In the genomic region with DNA sequence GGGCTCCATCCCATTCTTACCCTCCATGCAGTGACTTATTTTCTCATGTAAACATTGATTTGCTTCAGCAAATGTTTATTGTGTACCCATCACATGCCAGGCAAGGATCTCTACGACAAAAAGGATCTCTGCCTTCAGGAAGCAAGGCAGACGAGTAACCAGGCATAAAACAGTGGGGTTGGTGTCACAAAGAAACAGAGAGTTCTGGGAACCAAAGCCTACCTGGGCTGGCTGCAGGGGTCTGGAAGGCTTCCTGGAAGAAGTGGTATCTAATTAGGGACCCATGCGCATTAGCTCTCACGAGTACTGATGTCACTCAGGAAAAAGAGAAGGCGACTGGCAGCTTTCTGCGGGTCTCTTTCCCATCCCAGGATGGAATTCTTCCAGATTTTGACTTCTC, we compare ENCODE assay signal across 1 cellular context.
A peak's percentile ranks its signal among the peaks of the same experiment; 100 is the strongest.
TF ChIP-seq lines count a peak whose summit lies in the region.

No MANE protein-coding gene starts in this region.

TF ChIP-seq in WTC11, 78 proteins besides CTCF, POLR2A, EP300 and RAD21 (continued from another document):
- TF ChIP-seq PRDM15 (CRISPR knock-in tag; IDR thresholded peaks at IDR 0.05) (peak; percentile 59; the same call in 1 of the 2 replicates), SP1 (CRISPR knock-in tag; conservative IDR thresholded peaks at IDR 0.05) (no peak), ZNF317 (CRISPR knock-in tag; IDR thresholded peaks at IDR 0.05; ENCODE audit: borderline replicate concordance, low read depth) (no peak)
- TF ChIP-seq, protein P1, sequence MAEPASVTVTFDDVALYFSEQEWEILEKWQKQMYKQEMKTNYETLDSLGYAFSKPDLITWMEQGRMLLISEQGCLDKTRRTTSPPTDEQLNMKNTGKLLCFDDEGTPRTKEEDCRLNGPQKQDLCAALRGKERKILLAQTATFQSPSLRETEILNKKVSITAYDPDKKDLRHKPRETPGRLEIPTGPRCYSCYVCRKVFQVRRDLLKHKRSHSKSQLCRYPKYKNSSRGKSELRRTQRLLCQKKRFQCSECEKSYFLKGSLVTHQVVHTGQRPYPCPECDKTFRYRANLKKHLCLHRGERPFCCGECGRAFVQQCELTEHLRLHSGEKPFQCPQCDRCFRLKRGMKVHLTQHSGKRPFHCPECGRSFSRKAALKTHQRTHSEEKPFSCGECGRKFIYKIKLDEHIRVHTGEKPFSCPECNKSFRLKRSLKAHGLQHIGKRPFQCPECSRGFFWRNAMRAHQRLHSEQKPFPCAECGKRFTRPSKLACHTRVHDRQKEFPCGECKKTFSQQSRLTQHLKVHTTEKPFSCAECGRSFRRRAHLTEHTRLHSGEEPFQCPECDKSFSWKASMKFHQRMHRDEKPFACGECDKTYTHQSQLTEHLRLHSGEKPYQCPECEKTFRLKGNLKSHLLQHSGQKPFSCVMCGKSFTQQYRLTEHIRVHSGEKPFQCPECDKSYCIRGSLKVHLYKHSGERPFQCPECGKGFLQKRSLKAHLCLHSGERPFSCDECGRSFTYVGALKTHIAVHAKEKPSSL (CRISPR knock-in tag; conservative IDR thresholded peaks at IDR 0.05), result no peak
